Comparison of ENCODE assay signal across 16 cellular contexts in the genomic region with DNA sequence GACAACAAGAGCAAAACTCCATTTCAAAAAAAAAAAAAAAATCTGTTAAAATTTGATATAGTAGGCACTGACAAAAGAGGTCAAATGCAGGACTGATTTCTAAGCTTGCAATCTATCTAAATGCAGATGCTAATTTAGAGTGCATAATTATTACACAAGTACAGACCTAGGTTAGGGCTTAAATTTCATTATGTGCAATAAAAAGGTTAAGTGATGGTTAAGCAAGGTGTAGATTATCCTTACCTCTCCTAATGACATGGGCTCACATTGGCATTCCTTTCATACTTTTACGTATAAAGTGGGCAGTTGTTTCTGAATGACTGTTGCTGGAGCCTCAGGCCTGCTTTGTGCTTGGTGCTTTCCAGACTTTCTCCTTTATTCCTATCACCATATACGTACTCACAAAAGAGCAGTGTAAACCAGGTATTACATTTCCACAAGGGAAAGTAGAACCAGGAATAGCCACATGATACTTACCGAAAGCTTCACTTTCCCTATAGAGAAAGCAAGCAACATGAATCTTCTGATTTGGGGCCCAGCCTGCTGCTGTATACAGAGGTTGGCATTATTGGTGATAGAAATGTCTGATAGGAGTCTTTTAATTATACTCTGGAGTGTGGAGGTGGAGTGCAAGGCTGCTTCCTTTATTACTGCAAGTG. TPM values are rescaled to one million over a fixed set of nuclear protein-coding genes. Genes with fewer than 3 reads are reported as not detected.
DNase-seq lines count a peak whose midpoint lies in the region; ATAC-seq and TF ChIP-seq lines count a peak whose summit lies in the region.
"Had no signal": no experiment of that assay in that cellular context is flagged by ENCODE, and none has a peak within 500 bp of the region (broad histone marks: within the 10 kb centered on the region; RNA-seq: fewer than 3 reads in every experiment).

No MANE protein-coding gene starts in this region.

- no peaks in the 10 kb centered on the region for H3K27me3 Mint-ChIP-seq in CD4-positive, CD25-positive, alpha-beta regulatory T cell
- H3K27me3 Mint-ChIP-seq in H9 (ENCODE audit: low read depth), result no peaks in the 10 kb centered on the region
- H3K27me3 Mint-ChIP-seq in activated T-helper 1 cell treated with anti-CD3 and anti-CD28 coated beads, Interleukin-12 subunit alpha, Interleukin-12 subunit beta, Interleukin-2, Interleukin-4 antibody, amounts not matched to agents 30 ng/mL and 10 ng/mL and 1 ng/mL, durations not matched to agents 14 hours and 24 hours and 36 hours (ENCODE audit: insufficient read depth), result no peaks in the 10 kb centered on the region
- no peaks in the 10 kb centered on the region for H3K27me3 Mint-ChIP-seq in naive thymus-derived CD8-positive, alpha-beta T cell

- H3K18ac ChIP-seq in H9 (ENCODE audit: insufficient read length, low read depth, low read length), result no peak overlapping the region

- no peak overlapping the region for H2BK15ac ChIP-seq in H9 (ENCODE audit: low read depth, low read length)

- intact Hi-C loops in activated T-helper 1 cell treated with anti-CD3 and anti-CD28 coated beads, Interleukin-12 subunit alpha, Interleukin-12 subunit beta, Interleukin-2, Interleukin-4 antibody, amounts not matched to agents 30 ng/mL and 10 ng/mL and 1 ng/mL, durations not matched to agents 14 hours and 24 hours and 36 hours (cut with micrococcal nuclease), result loop anchor here (10.0 kb wide), 1 partner anchor 535 kb away; the partner anchor contains the start of gene DNAJC9

- no peak for TF ChIP-seq EP300 in tibial nerve (IDR thresholded peaks at IDR 0.05)

- H3K9me3 Mint-ChIP-seq in CD4-positive, CD25-positive, alpha-beta regulatory T cell, result no peaks in the 10 kb centered on the region
- no peaks in the 10 kb centered on the region for H3K9me3 Mint-ChIP-seq in H9
- no peaks in the 10 kb centered on the region for H3K9me3 Mint-ChIP-seq in activated T-helper 1 cell treated with anti-CD3 and anti-CD28 coated beads, Interleukin-12 subunit alpha, Interleukin-12 subunit beta, Interleukin-2, Interleukin-4 antibody, amounts not matched to agents 30 ng/mL and 10 ng/mL and 1 ng/mL, durations not matched to agents 14 hours and 24 hours and 36 hours
- H3K9me3 Mint-ChIP-seq in naive thymus-derived CD8-positive, alpha-beta T cell, result no peaks in the 10 kb centered on the region

- H3K27ac ChIP-seq in CD4-positive, CD25-positive, alpha-beta regulatory T cell (ENCODE audit: insufficient read depth, low read length, poor library complexity, severe bottlenecking), result no peak overlapping the region
- no peak overlapping the region for H3K27ac ChIP-seq in H9 (ENCODE audit: insufficient read length, low read depth, low read length)
- no peak overlapping the region for H3K27ac ChIP-seq in tibial nerve
- H3K27ac ChIP-seq: brain microvascular endothelial cell, gastroesophageal sphincter had no signal

- no peak for DNase-seq in CD4-positive, CD25-positive, alpha-beta regulatory T cell
- DNase-seq in H9 (no peak), cerebellar nuclear complex (lab: John Stamatoyannopoulos, UW) (no peak), tibial nerve (ENCODE audit: low spot score in 2 of 2) (no peak)
- DNase-seq in activated T-helper 1 cell treated with anti-CD3 and anti-CD28 coated beads, Interleukin-12 subunit alpha, Interleukin-12 subunit beta, Interleukin-2, Interleukin-4 antibody, amounts not matched to agents 30 ng/mL and 10 ng/mL and 1 ng/mL, durations not matched to agents 14 hours and 24 hours and 36 hours (ENCODE audit: low spot score), result no peak
- no peak for DNase-seq in naive thymus-derived CD8-positive, alpha-beta T cell
- DNase-seq: brain microvascular endothelial cell; GF-D8; H7; MM.1S; NCI-H2081; NCI-H748 treated with DMSO at 0.1 percent for 48 hours; Right ventricle myocardium superior; stimulated activated CD4-positive, alpha-beta T cell treated with anti-CD3 and anti-CD28 coated beads, Interleukin-1b, Interleukin-23, amount 100 ng/mL, for 48 hours had no signal

- H3K4me1 ChIP-seq in CD4-positive, CD25-positive, alpha-beta regulatory T cell (ENCODE audit: control insufficient read depth, insufficient read depth, low read length, poor library complexity, severe bottlenecking), result peaks cover 49% of the 10 kb centered on the region
- H3K4me1 ChIP-seq in H9 (ENCODE audit: insufficient read depth, low read length) (no peaks in the 10 kb centered on the region; the same call in 1 of the 2 replicates), tibial nerve (peaks cover 0 to 65% (median 25%) of the 10 kb centered on the region in 4 donors)

- no peaks in the 10 kb centered on the region for H4K20me1 ChIP-seq in H9 (ENCODE audit: control insufficient read depth, insufficient read depth, insufficient read length)

- H4K91ac ChIP-seq in H9 (ENCODE audit: insufficient read length, low read depth, low read length), result no peak overlapping the region

- H3K4me2 ChIP-seq in H9 (ENCODE audit: insufficient read depth, insufficient read length, low read length), result no peak overlapping the region

- no peak overlapping the region for H4K8ac ChIP-seq in H9 (replicated peaks; ENCODE audit: insufficient read length, low read depth, low read length)

- H3K4ac ChIP-seq in H9 (ENCODE audit: low read depth, low read length), result no peak overlapping the region

- POLR2A ChIA-PET in naive thymus-derived CD8-positive, alpha-beta T cell (lab: Charles Lee), result interaction anchor here (0.7 to 9.7 kb wide), 4 partner anchors 8 to 67 kb away, joined by 4 to 169 read pairs (median 12); a partner anchor contains a TSS

- TF ChIP-seq POLR2A in tibial nerve (IDR thresholded peaks at IDR 0.05), result no peak

- no CpG with 5 or more reads among the region's 3 CpGs for WGBS in H9 (ENCODE audit: extremely low coverage, insufficient read length, low lambda C conversion rate)
- WGBS in tibial nerve, 2 donors, result 70 to 72% methylated on average over 3 of the region's 3 CpGs

- ATAC-seq in CD4-positive, CD25-positive, alpha-beta regulatory T cell (ENCODE audit: low read depth in 2 of 2), result no peak
- ATAC-seq in naive thymus-derived CD8-positive, alpha-beta T cell, result no peak
- ATAC-seq in GM19328 (IDR thresholded peaks at IDR 0.05; ENCODE audit: unreplicated experiment), result no peak
- ATAC-seq: gastroesophageal sphincter had no signal

- H4K5ac ChIP-seq in H9 (ENCODE audit: insufficient read length, low read depth, low read length), result no peak overlapping the region

- H3T11ph ChIP-seq in H9 (ENCODE audit: low read length), result no peak overlapping the region

- H2BK12ac ChIP-seq in H9 (ENCODE audit: insufficient read length, low read depth, low read length), result no peak overlapping the region

- H2AK5ac ChIP-seq in H9 (ENCODE audit: insufficient read length, low read length), result no peak overlapping the region

- no peak overlapping the region for H3K9ac ChIP-seq in H9 (ENCODE audit: extremely low read depth, insufficient read length, low read length)

- no peak overlapping the region for H2AFZ ChIP-seq in H9 (ENCODE audit: low read length)

- no peak overlapping the region for H2BK5ac ChIP-seq in H9 (ENCODE audit: insufficient read length, low read length)

- peaks cover 3% of the 10 kb centered on the region for H3K23me2 ChIP-seq in H9 (ENCODE audit: insufficient read length, low read depth, low read length, poor library complexity, severe bottlenecking)

- H3K4me3 ChIP-seq in CD4-positive, CD25-positive, alpha-beta regulatory T cell (ENCODE audit: low read depth, low read length), result peak overlapping the region; percentile 29
- H3K4me3 ChIP-seq in tibial nerve, result no peak overlapping the region
- H3K4me3 ChIP-seq: gastroesophageal sphincter had no signal

- H3K9me3 ChIP-seq in CD4-positive, CD25-positive, alpha-beta regulatory T cell (ENCODE audit: control insufficient read depth in 2 of 2, low read length in 2 of 2), result no peaks in the 10 kb centered on the region
- H3K9me3 ChIP-seq in H9 (ENCODE audit: control insufficient read depth, low read depth, low read length) (no peaks in the 10 kb centered on the region), tibial nerve (no peaks in the 10 kb centered on the region)
- H3K9me3 ChIP-seq: gastroesophageal sphincter had no signal

- peaks cover 10% of the 10 kb centered on the region; the same call in 1 of the 2 replicates for H3K79me2 ChIP-seq in H9 (ENCODE audit: insufficient read depth, low read length)

- H3K27me3 ChIP-seq in CD4-positive, CD25-positive, alpha-beta regulatory T cell (ENCODE audit: control insufficient read depth, insufficient read depth, low read length), result no peaks in the 10 kb centered on the region
- no peaks in the 10 kb centered on the region for H3K27me3 ChIP-seq in H9 (ENCODE audit: insufficient read depth, low read length)
- H3K27me3 ChIP-seq in tibial nerve, result no peaks in the 10 kb centered on the region
- H3K27me3 ChIP-seq: brain microvascular endothelial cell, gastroesophageal sphincter had no signal

- no peak overlapping the region for H2BK120ac ChIP-seq in H9 (ENCODE audit: low read depth, low read length, poor library complexity, severe bottlenecking)

- H3K23ac ChIP-seq in H9 (ENCODE audit: insufficient read length, low read depth, low read length), result no peak overlapping the region

- H3K4me3 Mint-ChIP-seq in CD4-positive, CD25-positive, alpha-beta regulatory T cell, result peak overlapping the region; percentile 54 to 100 (median 80)
- peak overlapping the region; percentile 60 to 99; a peak in 4 of 5 replicates for H3K4me3 Mint-ChIP-seq in H9
- peak overlapping the region; percentile 56 for H3K4me3 Mint-ChIP-seq in activated T-helper 1 cell treated with anti-CD3 and anti-CD28 coated beads, Interleukin-12 subunit alpha, Interleukin-12 subunit beta, Interleukin-2, Interleukin-4 antibody, amounts not matched to agents 30 ng/mL and 10 ng/mL and 1 ng/mL, durations not matched to agents 14 hours and 24 hours and 36 hours
- H3K4me3 Mint-ChIP-seq in naive thymus-derived CD8-positive, alpha-beta T cell, result peak overlapping the region; percentile 36 to 99 (median 60)

- no peak overlapping the region for H2BK20ac ChIP-seq in H9 (ENCODE audit: low read depth, low read length, poor library complexity, severe bottlenecking)

- peaks cover 24% of the 10 kb centered on the region for H3K36me3 ChIP-seq in CD4-positive, CD25-positive, alpha-beta regulatory T cell (ENCODE audit: control insufficient read depth, insufficient read depth, low read length)
- peaks cover 0 to 55% (median 6%) of the 10 kb centered on the region in 3 donors for H3K36me3 ChIP-seq in tibial nerve

- H3K14ac ChIP-seq in H9 (ENCODE audit: insufficient read depth, low read length), result no peak overlapping the region

- peaks cover 11% of the 10 kb centered on the region for H3K79me1 ChIP-seq in H9 (ENCODE audit: insufficient read depth, low read depth, low read length, poor library complexity, severe bottlenecking)

- no peak for TF ChIP-seq CTCF in H9 (conservative IDR thresholded peaks at IDR 0.05)
- no peak for TF ChIP-seq CTCF in tibial nerve (IDR thresholded peaks at IDR 0.05)

- peaks cover 12% of the 10 kb centered on the region for H3K36me3 Mint-ChIP-seq in CD4-positive, CD25-positive, alpha-beta regulatory T cell
- H3K36me3 Mint-ChIP-seq in H9 (ENCODE audit: insufficient read depth in 1 of 3, low read depth in 3 of 3), result peaks cover 8 to 38% (median 34%) of the 10 kb centered on the region in 3 experiments; a peak in 6 of 7 replicates
- H3K36me3 Mint-ChIP-seq in activated T-helper 1 cell treated with anti-CD3 and anti-CD28 coated beads, Interleukin-12 subunit alpha, Interleukin-12 subunit beta, Interleukin-2, Interleukin-4 antibody, amounts not matched to agents 30 ng/mL and 10 ng/mL and 1 ng/mL, durations not matched to agents 14 hours and 24 hours and 36 hours (ENCODE audit: low read depth), result peaks cover 34% of the 10 kb centered on the region
- H3K36me3 Mint-ChIP-seq in naive thymus-derived CD8-positive, alpha-beta T cell, result peaks cover 0 to 45% (median 5%) of the 10 kb centered on the region in 3 donors

- no peak overlapping the region for H3K56ac ChIP-seq in H9 (ENCODE audit: insufficient read length, low read depth, low read length)

- peak overlapping the region in 2 of 3 donors; percentile 15 to 93 for H3K27ac Mint-ChIP-seq in CD4-positive, CD25-positive, alpha-beta regulatory T cell
- peak overlapping the region in 1 of 3 experiments; percentile 36; a peak in 1 of 7 replicates for H3K27ac Mint-ChIP-seq in H9
- peak overlapping the region; percentile 9 for H3K27ac Mint-ChIP-seq in activated T-helper 1 cell treated with anti-CD3 and anti-CD28 coated beads, Interleukin-12 subunit alpha, Interleukin-12 subunit beta, Interleukin-2, Interleukin-4 antibody, amounts not matched to agents 30 ng/mL and 10 ng/mL and 1 ng/mL, durations not matched to agents 14 hours and 24 hours and 36 hours
- H3K27ac Mint-ChIP-seq in naive thymus-derived CD8-positive, alpha-beta T cell, result peak overlapping the region in 9 of 10 donors; percentile 22 to 80 (median 50)

- H3K4me1 Mint-ChIP-seq in CD4-positive, CD25-positive, alpha-beta regulatory T cell, result peaks cover 38 to 65% (median 46%) of the 10 kb centered on the region in 4 donors
- H3K4me1 Mint-ChIP-seq in H9, result peaks cover 28 to 32% of the 10 kb centered on the region in 2 experiments
- H3K4me1 Mint-ChIP-seq in activated T-helper 1 cell treated with anti-CD3 and anti-CD28 coated beads, Interleukin-12 subunit alpha, Interleukin-12 subunit beta, Interleukin-2, Interleukin-4 antibody, amounts not matched to agents 30 ng/mL and 10 ng/mL and 1 ng/mL, durations not matched to agents 14 hours and 24 hours and 36 hours (ENCODE audit: low read depth), result peaks cover 51% of the 10 kb centered on the region
- peaks cover 23 to 62% (median 53%) of the 10 kb centered on the region in 4 donors for H3K4me1 Mint-ChIP-seq in naive thymus-derived CD8-positive, alpha-beta T cell

RNA-seq across cellular contexts. Expression of gene CHCHD1, which starts 2.2 kb away (rescaled TPM):
- 6.3 TPM for total RNA-seq in CD4-positive, CD25-positive, alpha-beta regulatory T cell
- 10 to 100 TPM; 63.6 to 79.3 (median 70.0) TPM for polyA plus RNA-seq in CD4-positive, CD25-positive, alpha-beta regulatory T cell
- total RNA-seq in H9 (2021) (41.1 and 45.9 TPM in 2 replicates), tibial nerve (10 to 100 TPM in 3 of 4 donors, 1 to 10 TPM in 1; 8.2 to 33.0 (median 16.2) TPM)
- total RNA-seq in activated T-helper 1 cell treated with anti-CD3 and anti-CD28 coated beads, Interleukin-12 subunit alpha, Interleukin-12 subunit beta, Interleukin-2, Interleukin-4 antibody, amounts not matched to agents 30 ng/mL and 10 ng/mL and 1 ng/mL, durations not matched to agents 14 hours and 24 hours and 36 hours, result 30.9 and 33.5 TPM in 2 replicates
- total RNA-seq in naive thymus-derived CD8-positive, alpha-beta T cell, result 10 to 100 TPM; 19.9 to 22.1 TPM
- polyA plus RNA-seq in naive thymus-derived CD8-positive, alpha-beta T cell, result 10 to 100 TPM; 32.2 to 44.6 (median 37.9) TPM

RNA-seq across cellular contexts. Expression of gene ZSWIM8, which starts 5.7 kb away (rescaled TPM):
- total RNA-seq in CD4-positive, CD25-positive, alpha-beta regulatory T cell, result 95.5 TPM
- polyA plus RNA-seq in CD4-positive, CD25-positive, alpha-beta regulatory T cell, result 10 to 100 TPM in 3 of 4 donors, 1 to 10 TPM in 1; 6.0 to 14.9 (median 11.8) TPM
- total RNA-seq in H9 (2021) (41.0 and 44.3 TPM in 2 replicates), tibial nerve (100 to 1,000 TPM; 104 to 138 (median 121) TPM)
- 54.2 and 56.3 TPM in 2 replicates for total RNA-seq in activated T-helper 1 cell treated with anti-CD3 and anti-CD28 coated beads, Interleukin-12 subunit alpha, Interleukin-12 subunit beta, Interleukin-2, Interleukin-4 antibody, amounts not matched to agents 30 ng/mL and 10 ng/mL and 1 ng/mL, durations not matched to agents 14 hours and 24 hours and 36 hours
- 10 to 100 TPM; 79.0 to 79.9 TPM for total RNA-seq in naive thymus-derived CD8-positive, alpha-beta T cell
- 10 to 100 TPM; 12.3 to 18.5 (median 13.4) TPM for polyA plus RNA-seq in naive thymus-derived CD8-positive, alpha-beta T cell

RNA-seq across cellular contexts. Expression of gene NDST2, which starts 31.7 kb away (rescaled TPM):
- 74.4 TPM for total RNA-seq in CD4-positive, CD25-positive, alpha-beta regulatory T cell
- polyA plus RNA-seq in CD4-positive, CD25-positive, alpha-beta regulatory T cell, result 10 to 100 TPM; 20.6 to 28.5 (median 24.6) TPM
- total RNA-seq in H9 (2021) (22.0 and 22.9 TPM in 2 replicates), tibial nerve (10 to 100 TPM; 44.8 to 99.3 (median 61.7) TPM)
- total RNA-seq in activated T-helper 1 cell treated with anti-CD3 and anti-CD28 coated beads, Interleukin-12 subunit alpha, Interleukin-12 subunit beta, Interleukin-2, Interleukin-4 antibody, amounts not matched to agents 30 ng/mL and 10 ng/mL and 1 ng/mL, durations not matched to agents 14 hours and 24 hours and 36 hours, result 51.7 and 53.2 TPM in 2 replicates
- total RNA-seq in naive thymus-derived CD8-positive, alpha-beta T cell, result 100 to 1,000 TPM; 101 to 112 TPM
- polyA plus RNA-seq in naive thymus-derived CD8-positive, alpha-beta T cell, result 10 to 100 TPM; 13.4 to 34.3 (median 24.5) TPM

RNA-seq across cellular contexts. Expression of gene SEC24C, which starts 35.5 kb away (rescaled TPM):
- 78.2 TPM for total RNA-seq in CD4-positive, CD25-positive, alpha-beta regulatory T cell
- 10 to 100 TPM; 30.2 to 39.3 (median 36.9) TPM for polyA plus RNA-seq in CD4-positive, CD25-positive, alpha-beta regulatory T cell
- total RNA-seq in H9 (2021), result 62.4 and 63.0 TPM in 2 replicates
- 112 and 114 TPM in 2 replicates for total RNA-seq in activated T-helper 1 cell treated with anti-CD3 and anti-CD28 coated beads, Interleukin-12 subunit alpha, Interleukin-12 subunit beta, Interleukin-2, Interleukin-4 antibody, amounts not matched to agents 30 ng/mL and 10 ng/mL and 1 ng/mL, durations not matched to agents 14 hours and 24 hours and 36 hours
- total RNA-seq in naive thymus-derived CD8-positive, alpha-beta T cell, result 10 to 100 TPM; 72.2 to 72.7 TPM
- 10 to 100 TPM; 18.9 to 33.5 (median 25.9) TPM for polyA plus RNA-seq in naive thymus-derived CD8-positive, alpha-beta T cell
- total RNA-seq in tibial nerve, result 10 to 100 TPM; 42.0 to 61.2 (median 43.3) TPM
